In genomic region chr1:15603050-15603965, GRCh38 we compare ENCODE assay signal across 8 cellular contexts. TPM values are rescaled to one million over a fixed set of nuclear protein-coding genes. Genes with fewer than 3 reads are reported as not detected.
DNase-seq lines count a peak whose midpoint lies in the region; ATAC-seq, FAIRE-seq and TF ChIP-seq lines count a peak whose summit lies in the region.

No MANE protein-coding gene starts in this region.

- peak; percentile 90 for DNase-seq in HCEC 1CT
- DNase-seq in NCI-H1048 (lab: John Stamatoyannopoulos, UW): peak; percentile 87
- peak; percentile 94 for DNase-seq in SW480 (ENCODE audit: low spot score)
- peak; percentile 91 for DNase-seq in activated naive CD8-positive, alpha-beta T cell treated with anti-CD3 and anti-CD28 coated beads, Interleukin-2, amount 50 U/mL, for 24 hours
- DNase-seq in Right ventricle myocardium inferior (ENCODE audit: missing footprints): peak; percentile 100
- peak; percentile 98 for DNase-seq in osteocyte (ENCODE audit: extremely low spot score, unreplicated experiment)
- DNase-seq in testis: peak; percentile 98

- H3K27ac Mint-ChIP-seq in activated naive CD8-positive, alpha-beta T cell treated with anti-CD3 and anti-CD28 coated beads, Interleukin-2, amount 50 U/mL, for 24 hours: peak overlapping the region; percentile 54
- H3K27ac Mint-ChIP-seq in osteocyte (ENCODE audit: unreplicated experiment): peak overlapping the region; percentile 87

- peak; percentile 55 for TF ChIP-seq POLR2A in testis (IDR thresholded peaks at IDR 0.05)

- H3K9me3 Mint-ChIP-seq in activated naive CD8-positive, alpha-beta T cell treated with anti-CD3 and anti-CD28 coated beads, Interleukin-2, amount 50 U/mL, for 24 hours: no peaks in the 10 kb centered on the region
- H3K9me3 Mint-ChIP-seq in osteocyte (ENCODE audit: unreplicated experiment): peaks cover 5% of the 10 kb centered on the region

- no peaks in the 10 kb centered on the region for H3K27me3 Mint-ChIP-seq in activated naive CD8-positive, alpha-beta T cell treated with anti-CD3 and anti-CD28 coated beads, Interleukin-2, amount 50 U/mL, for 24 hours
- peaks cover 17% of the 10 kb centered on the region for H3K27me3 Mint-ChIP-seq in osteocyte (ENCODE audit: unreplicated experiment)

- peak; percentile 94 for FAIRE-seq in G401.6 (lab: Jason Lieb, UNC)

- peak overlapping the region; percentile 68 for H3K4me3 Mint-ChIP-seq in activated naive CD8-positive, alpha-beta T cell treated with anti-CD3 and anti-CD28 coated beads, Interleukin-2, amount 50 U/mL, for 24 hours
- H3K4me3 Mint-ChIP-seq in osteocyte (ENCODE audit: unreplicated experiment): peak overlapping the region; percentile 81

- H3K9me3 ChIP-seq in testis: no peaks in the 10 kb centered on the region

- peak overlapping the region; percentile 68 to 77 for H3K4me3 ChIP-seq in testis

- no peaks in the 10 kb centered on the region for H3K4me1 ChIP-seq in testis

- no peaks in the 10 kb centered on the region for H3K36me3 Mint-ChIP-seq in activated naive CD8-positive, alpha-beta T cell treated with anti-CD3 and anti-CD28 coated beads, Interleukin-2, amount 50 U/mL, for 24 hours (ENCODE audit: low read depth)
- peaks cover 2% of the 10 kb centered on the region for H3K36me3 Mint-ChIP-seq in osteocyte (ENCODE audit: unreplicated experiment)

- peak overlapping the region; percentile 72 to 79 for H3K27ac ChIP-seq in testis

- 2% methylated on average over 14 to 52 of the region's 56 CpGs for WGBS in testis, 2 donors

- ATAC-seq in activated naive CD8-positive, alpha-beta T cell treated with anti-CD3 and anti-CD28 coated beads, Interleukin-2, amount 50 U/mL, for 24 hours: peak; percentile 96
- ATAC-seq in Right ventricle myocardium inferior: peak; percentile 98

- H3K27me3 ChIP-seq in testis: no peaks in the 10 kb centered on the region

- H3K36me3 ChIP-seq in testis (ENCODE audit: low read depth, missing control alignments): no peaks in the 10 kb centered on the region

- TF ChIP-seq CTCF in osteocyte (IDR thresholded peaks at IDR 0.05) (no peak), testis (IDR thresholded peaks at IDR 0.05) (no peak)

- intact Hi-C loops in Right ventricle myocardium inferior (cut with DNase I): loop anchor here (2.0 to 5.0 kb wide), 2 partner anchors 13 to 139 kb away; partner anchors contain the start of genes DDI2 and TMEM82
- intact Hi-C loops in testis (cut with DNase I; ENCODE audit: low total_unique reads): no loop called here

- peaks cover 14% of the 10 kb centered on the region for H3K4me1 Mint-ChIP-seq in activated naive CD8-positive, alpha-beta T cell treated with anti-CD3 and anti-CD28 coated beads, Interleukin-2, amount 50 U/mL, for 24 hours
- peaks cover 13% of the 10 kb centered on the region for H3K4me1 Mint-ChIP-seq in osteocyte (ENCODE audit: unreplicated experiment)

RNA-seq across cellular contexts. Expression of gene DDI2, which starts 13.9 kb away (rescaled TPM):
- 20.4 TPM for total RNA-seq in Right ventricle myocardium inferior
- total RNA-seq in osteocyte: 20.0 and 23.4 TPM in 2 replicates
- 10 to 100 TPM; 45.2 to 54.2 TPM for total RNA-seq in testis
- polyA plus RNA-seq in testis (ENCODE audit: insufficient read depth, low read depth, low replicate concordance): 9.6 TPM

RNA-seq across cellular contexts. Expression of gene AGMAT, which starts 18.5 kb away (rescaled TPM):
- 0.11 TPM for total RNA-seq in Right ventricle myocardium inferior
- total RNA-seq in osteocyte: 0.13 and 0.19 TPM in 2 replicates
- 1 to 10 TPM in 1 of 2 donors, under 1 TPM in 1; 0.99 to 1.5 TPM for total RNA-seq in testis
- polyA plus RNA-seq in testis (ENCODE audit: insufficient read depth, low read depth, low replicate concordance): 1.8 TPM

Comparison
In these comparisons a context has a peak if more than half of its experiments do, and no peak if none do; other contexts are left out.
1. Peak in every context shown above with its lines: DNase-seq, ATAC-seq, H3K4me3 ChIP-seq and H3K27ac ChIP-seq.